Comparison of ENCODE assay signal across 12 cellular contexts in genomic region chr1:211036701-211037494, GRCh38.
A peak's percentile ranks its signal among the peaks of the same experiment; 100 is the strongest.
DNase-seq lines count a peak whose midpoint lies in the region; ATAC-seq, FAIRE-seq and TF ChIP-seq lines count a peak whose summit lies in the region.
"Had no signal": no experiment of that assay in that cellular context is flagged by ENCODE, and none has a peak within 500 bp of the region (broad histone marks: within the 10 kb centered on the region; RNA-seq: fewer than 3 reads in every experiment).

No MANE protein-coding gene starts in this region.

- FAIRE-seq in D721Med (lab: Jason Lieb, UNC), result no peak

- H3K4me1 Mint-ChIP-seq in CD8-positive, alpha-beta T cell (ENCODE audit: low read depth), result no peaks in the 10 kb centered on the region
- no peaks in the 10 kb centered on the region for H3K4me1 Mint-ChIP-seq in T-helper 17 cell

- intact Hi-C loops in CD8-positive, alpha-beta T cell (cut with DNase I, micrococcal nuclease), result no loop called here

- no peak overlapping the region for H3K27ac Mint-ChIP-seq in CD8-positive, alpha-beta T cell
- H3K27ac Mint-ChIP-seq in T-helper 17 cell, result no peak overlapping the region

- no peak for TF ChIP-seq CTCF in AG04450 (IDR thresholded peaks at IDR 0.05; ENCODE audit: low read depth, low read length)
- no peak for TF ChIP-seq CTCF in foreskin keratinocyte (conservative IDR thresholded peaks at IDR 0.05)
- TF ChIP-seq CTCF in D721Med (IDR thresholded peaks at IDR 0.05; ENCODE audit: insufficient read depth, missing control alignments), result no peak
- TF ChIP-seq CTCF in CD8-positive, alpha-beta T cell (IDR thresholded peaks at IDR 0.05), result no peak

- POLR2A ChIA-PET in AG04450 (lab: Yijun Ruan, JAX), result interaction anchor here (0.7 kb wide), 1 partner anchor 596 kb away, joined by 10 read pairs; no protein-coding TSS in a partner anchor
- POLR2A ChIA-PET in CD8-positive, alpha-beta T cell (lab: Charles Lee), result no interaction called here

- H3K36me3 Mint-ChIP-seq in CD8-positive, alpha-beta T cell, result no peaks in the 10 kb centered on the region
- H3K36me3 Mint-ChIP-seq in T-helper 17 cell (ENCODE audit: low read depth), result peaks cover 2% of the 10 kb centered on the region

- DNase-seq in AG04450 (ENCODE audit: low read depth, low spot score) (peak; percentile 51), GM04504 (ENCODE audit: low read depth) (peak; percentile 92), SK-MEL-5 (ENCODE audit: low read depth, low spot score) (peak; percentile 77), foreskin keratinocyte (peak; percentile 51 to 79), D721Med (ENCODE audit: insufficient read length, low spot score) (no peak), mucosa of gallbladder (ENCODE audit: low spot score) (no peak), T-helper 17 cell (no peak)
- DNase-seq in CD8-positive, alpha-beta T cell, result no peak
- DNase-seq: activated CD4-positive, CD25-positive, alpha-beta regulatory T cell; GF-D8; substantia nigra had no signal

- H3K27me3 ChIP-seq in AG04450 (ENCODE audit: control insufficient read depth, insufficient read depth, low read length), result no peaks in the 10 kb centered on the region
- H3K27me3 ChIP-seq in foreskin keratinocyte, result no peaks in the 10 kb centered on the region
- no peaks in the 10 kb centered on the region for H3K27me3 ChIP-seq in CD8-positive, alpha-beta T cell (ENCODE audit: insufficient read depth, low read length)
- H3K27me3 ChIP-seq: cardiac muscle cell had no signal

- ATAC-seq in foreskin keratinocyte (peak; percentile 99), T-helper 17 cell (no peak)
- ATAC-seq in CD8-positive, alpha-beta T cell, result no peak

- H3K27me3 Mint-ChIP-seq in CD8-positive, alpha-beta T cell (ENCODE audit: low read depth), result peaks cover 8% of the 10 kb centered on the region
- H3K27me3 Mint-ChIP-seq in T-helper 17 cell, result no peaks in the 10 kb centered on the region

- no peaks in the 10 kb centered on the region for H3K36me3 ChIP-seq in CD8-positive, alpha-beta T cell (ENCODE audit: insufficient read depth, low read length)
- H3K36me3 ChIP-seq: cardiac muscle cell had no signal

- CTCF ChIA-PET in AG04450 (lab: Charles Lee), result interaction anchor here (1.9 kb wide), 1 partner anchor 97 kb away, joined by 4 read pairs; the partner anchor contains the start of gene KCNH1
- CTCF ChIA-PET in CD8-positive, alpha-beta T cell (lab: Charles Lee), result no interaction called here

- no peak overlapping the region for H3K4me3 Mint-ChIP-seq in CD8-positive, alpha-beta T cell
- H3K4me3 Mint-ChIP-seq in T-helper 17 cell, result no peak overlapping the region

- in situ Hi-C loops in SK-MEL-5 (cut with HindIII; ENCODE audit: low pct_unique_long_range_greater_than_20kb, low sequenced_read_pairs), result no loop called here

- no peaks in the 10 kb centered on the region for H3K9me3 Mint-ChIP-seq in CD8-positive, alpha-beta T cell

- H3K27ac ChIP-seq in AG04450 (ENCODE audit: low read depth, low read length) (peak overlapping the region; percentile 80), foreskin keratinocyte (no peak overlapping the region)
- H3K27ac ChIP-seq in CD8-positive, alpha-beta T cell (ENCODE audit: low read depth, low read length), result no peak overlapping the region
- H3K27ac ChIP-seq: cardiac muscle cell had no signal

- H3K9me3 ChIP-seq in AG04450 (ENCODE audit: control insufficient read depth, insufficient read depth, low read length) (no peaks in the 10 kb centered on the region), T-helper 17 cell (ENCODE audit: control insufficient read depth, low read length, poor library complexity, severe bottlenecking) (no peaks in the 10 kb centered on the region)
- H3K9me3 ChIP-seq in CD8-positive, alpha-beta T cell (ENCODE audit: low read length), result no peaks in the 10 kb centered on the region

- no peaks in the 10 kb centered on the region for H3K4me1 ChIP-seq in foreskin keratinocyte
- H3K4me1 ChIP-seq in CD8-positive, alpha-beta T cell (ENCODE audit: insufficient read depth, low read length), result no peaks in the 10 kb centered on the region

- no peak overlapping the region for H3K4me3 ChIP-seq in AG04450 (ENCODE audit: low read depth, low read length)
- H3K4me3 ChIP-seq in CD8-positive, alpha-beta T cell (ENCODE audit: low read depth, low read length), result no peak overlapping the region
- H3K4me3 ChIP-seq: cardiac muscle cell had no signal

Comparison
In these comparisons a context has a peak if more than half of its experiments do, and no peak if none do; other contexts are left out.
1. DNase-seq: peak in AG04450 (single experiment), GM04504 (single experiment), SK-MEL-5 (single experiment) and foreskin keratinocyte (2 of 2); none in D721Med (single experiment), mucosa of gallbladder (single experiment), CD8-positive, alpha-beta T cell (0 of 7) and T-helper 17 cell (0 of 3).